27 cellular contexts compared by ENCODE assay signal in genomic region chr4:144663852-144664488, GRCh38. TPM values are rescaled to one million over a fixed set of nuclear protein-coding genes. Genes with fewer than 3 reads are reported as not detected.
A peak's percentile ranks its signal among the peaks of the same experiment; 100 is the strongest.
DNase-seq lines count a peak whose midpoint lies in the region; FAIRE-seq and TF ChIP-seq lines count a peak whose summit lies in the region.
"Had no signal": no experiment of that assay in that cellular context is flagged by ENCODE, and none has a peak within 500 bp of the region (broad histone marks: within the 10 kb centered on the region; RNA-seq: fewer than 3 reads in every experiment).

No MANE protein-coding gene starts in this region.

- peak; percentile 43 for DNase-seq in activated CD4-positive, alpha-beta T cell treated with anti-CD3 and anti-CD28 coated beads, Interleukin-2, amount 10 ng/mL, durations not matched to agents 24 days and 14 days
- DNase-seq in activated CD4-positive, alpha-beta T cell treated with anti-CD3 and anti-CD28 coated beads for 4 hours, result no peak
- DNase-seq in endothelial cell of umbilical vein (ENCODE audit: low read depth, low spot score) (no peak), retina (peak; percentile 28), NOMO-1 treated with dmso at 0.1 percent for 144 hours (lab: John Stamatoyannopoulos, UW; ENCODE audit: unreplicated experiment) (no peak), SIG-M5 (lab: John Stamatoyannopoulos, UW) (no peak)
- DNase-seq in activated CD4-positive, CD25-positive, alpha-beta regulatory T cell treated with anti-CD3 and anti-CD28 coated beads, Interleukin-2, amount 50 U/mL, for 72 hours, result no peak
- DNase-seq: 8988T; ACHN; BE2C; CD8-positive, alpha-beta memory T cell; DMS 273 treated with DMSO at 0.1 percent for 48 hours; DMS79 treated with DMSO at 0.1 percent for 48 hours; Kasumi-1; MG63; NCI-H2029; NCI-H446; NCI-H524 treated with DMSO at 0.1 percent for 48 hours; NCI-H774; SHP77 treated with DMSO at 0.1 percent for 48 hours had no signal

- intact Hi-C loops in activated CD4-positive, alpha-beta T cell treated with anti-CD3 and anti-CD28 coated beads, Interleukin-2, amount 10 ng/mL, durations not matched to agents 24 days and 14 days (cut with micrococcal nuclease), result no loop called here
- intact Hi-C loops in endothelial cell of umbilical vein (cut with micrococcal nuclease), result no loop called here

- H3K9me1 ChIP-seq in endothelial cell of umbilical vein (replicated peaks; ENCODE audit: control insufficient read depth, extremely low read depth, insufficient read depth, low read length), result no peaks in the 10 kb centered on the region

- H3K4me1 Mint-ChIP-seq in activated CD4-positive, alpha-beta T cell treated with anti-CD3 and anti-CD28 coated beads, Interleukin-2, amount 10 ng/mL, durations not matched to agents 24 days and 14 days, result no peaks in the 10 kb centered on the region
- H3K4me1 Mint-ChIP-seq: CD14-positive monocyte; CD8-positive, alpha-beta memory T cell; IgD-negative memory B cell had no signal

- POLR2A ChIA-PET in endothelial cell of umbilical vein (lab: Charles Lee), result no interaction called here

- CTCF ChIA-PET in endothelial cell of umbilical vein (lab: Charles Lee), result no interaction called here

- H3K27me3 ChIP-seq in endothelial cell of umbilical vein (ENCODE audit: control insufficient read depth in 2 of 2, insufficient read depth in 2 of 2, low read length in 2 of 2), result no peaks in the 10 kb centered on the region
- H3K27me3 ChIP-seq: BE2C, MG63 had no signal

- H3K27me3 Mint-ChIP-seq in activated CD4-positive, alpha-beta T cell treated with anti-CD3 and anti-CD28 coated beads, Interleukin-2, amount 10 ng/mL, durations not matched to agents 24 days and 14 days, result peaks cover 11% of the 10 kb centered on the region

- H3K9ac ChIP-seq in endothelial cell of umbilical vein (replicated peaks; ENCODE audit: extremely low read depth, insufficient read depth, low read length), result no peak overlapping the region

- no TSS peak for BruUV-seq in endothelial cell of umbilical vein (replicated peaks; lab: Mats Ljungman, UMichigan)

- no peaks in the 10 kb centered on the region for H3K9me3 Mint-ChIP-seq in activated CD4-positive, alpha-beta T cell treated with anti-CD3 and anti-CD28 coated beads, Interleukin-2, amount 10 ng/mL, durations not matched to agents 24 days and 14 days
- H3K9me3 Mint-ChIP-seq: CD14-positive monocyte; CD8-positive, alpha-beta memory T cell; IgD-negative memory B cell had no signal

- no peak overlapping the region for H3K4me2 ChIP-seq in endothelial cell of umbilical vein (ENCODE audit: insufficient read depth, low read length)

- FAIRE-seq in endothelial cell of umbilical vein (lab: Jason Lieb, UNC), result no peak
- FAIRE-seq: GM12892 had no signal

- H4K20me1 ChIP-seq in endothelial cell of umbilical vein (replicated peaks; ENCODE audit: control insufficient read depth, extremely low read depth, insufficient read depth, low read length), result peaks cover 20% of the 10 kb centered on the region

- peak overlapping the region; percentile 100 for H3K27ac ChIP-seq in KOPT-K1 (ENCODE audit: low read depth, low read length, poor library complexity, severe bottlenecking)
- no peak overlapping the region for H3K27ac ChIP-seq in endothelial cell of umbilical vein (ENCODE audit: insufficient read depth, low read depth, low read length)
- H3K27ac ChIP-seq: HL-60, RWPE1 had no signal

- no peak overlapping the region for H3K4me3 Mint-ChIP-seq in activated CD4-positive, alpha-beta T cell treated with anti-CD3 and anti-CD28 coated beads, Interleukin-2, amount 10 ng/mL, durations not matched to agents 24 days and 14 days
- H3K4me3 Mint-ChIP-seq: CD14-positive monocyte; CD8-positive, alpha-beta memory T cell; IgD-negative memory B cell had no signal

- peaks cover 85% of the 10 kb centered on the region for H3K79me2 ChIP-seq in endothelial cell of umbilical vein (ENCODE audit: control insufficient read depth, insufficient read depth, low read length)

- no peaks in the 10 kb centered on the region for H3K36me3 Mint-ChIP-seq in activated CD4-positive, alpha-beta T cell treated with anti-CD3 and anti-CD28 coated beads, Interleukin-2, amount 10 ng/mL, durations not matched to agents 24 days and 14 days (ENCODE audit: low read depth)
- H3K36me3 Mint-ChIP-seq: CD14-positive monocyte; CD8-positive, alpha-beta memory T cell; IgD-negative memory B cell had no signal

- dilution Hi-C loops in endothelial cell of umbilical vein (cut with MboI; ENCODE audit: extremely low pct_ligation_motif_present, low sequenced_read_pairs), result no loop called here

- peaks cover 35% of the 10 kb centered on the region for H3K4me1 ChIP-seq in endothelial cell of umbilical vein (ENCODE audit: control insufficient read depth, extremely low read depth, insufficient read depth, low read length)
- H3K4me1 ChIP-seq: BE2C had no signal

- H3K36me3 ChIP-seq in KOPT-K1 (ENCODE audit: insufficient read depth, low read length) (peaks cover 43% of the 10 kb centered on the region), endothelial cell of umbilical vein (ENCODE audit: control insufficient read depth in 2 of 2, extremely low read depth in 1 of 2, insufficient read depth in 2 of 2, low read length in 2 of 2) (peaks cover 19 to 78% of the 10 kb centered on the region in 2 experiments)
- H3K36me3 ChIP-seq: BE2C, MG63 had no signal

- no peak overlapping the region for H3K27ac Mint-ChIP-seq in activated CD4-positive, alpha-beta T cell treated with anti-CD3 and anti-CD28 coated beads, Interleukin-2, amount 10 ng/mL, durations not matched to agents 24 days and 14 days
- H3K27ac Mint-ChIP-seq: CD14-positive monocyte; CD8-positive, alpha-beta memory T cell; IgD-negative memory B cell had no signal

- no peak overlapping the region for H2AFZ ChIP-seq in endothelial cell of umbilical vein (ENCODE audit: low read depth, low read length)

- TF ChIP-seq POLR2A in endothelial cell of umbilical vein (IDR thresholded peaks at IDR 0.05; ENCODE audit: low read depth, low read length), result no peak

- no peak overlapping the region for H3K4me3 ChIP-seq in endothelial cell of umbilical vein (replicated peaks in 1 of 3; ENCODE audit: insufficient read depth in 1 of 3, low read depth in 1 of 3, low read length in 3 of 3)
- H3K4me3 ChIP-seq: MG63 had no signal

- no peaks in the 10 kb centered on the region for H3K9me3 ChIP-seq in KOPT-K1 (ENCODE audit: insufficient read depth, low read length, poor library complexity, severe bottlenecking)
- H3K9me3 ChIP-seq in endothelial cell of umbilical vein (replicated peaks; ENCODE audit: control insufficient read depth, insufficient read depth, low read length), result no peaks in the 10 kb centered on the region
- H3K9me3 ChIP-seq: BE2C, MG63 had no signal

- no peak for TF ChIP-seq CTCF in endothelial cell of umbilical vein (IDR thresholded peaks at IDR 0.05; ENCODE audit: extremely low read depth in 1 of 2, insufficient read depth in 1 of 2, low read depth in 1 of 2, low read length in 2 of 2)

TF ChIP-seq in endothelial cell of umbilical vein, 7 proteins besides CTCF, POLR2A, EP300 and RAD21:
- TF ChIP-seq POLR2AphosphoS5 (IDR thresholded peaks at IDR 0.05; ENCODE audit: insufficient read depth, low read depth, low read length) (peak; percentile 37), MYC (IDR thresholded peaks at IDR 0.05; ENCODE audit: low read depth, low read length) (no peak), MAX (IDR thresholded peaks at IDR 0.05; ENCODE audit: insufficient read depth, insufficient read length) (no peak)
TF ChIP-seq in endothelial cell of umbilical vein: peak in this region for 1.

RNA-seq across cellular contexts. Expression of gene HHIP, which starts 18.0 kb away (rescaled TPM):
- not detected in 2 replicates for total RNA-seq in activated CD4-positive, alpha-beta T cell treated with anti-CD3 and anti-CD28 coated beads, Interleukin-2, amount 10 ng/mL, durations not matched to agents 24 days and 14 days
- 971 and 1,052 TPM in 2 replicates for total RNA-seq in endothelial cell of umbilical vein
- polyA plus RNA-seq in endothelial cell of umbilical vein, result 227 and 239 TPM in 2 replicates
- 227 and 244 TPM in 2 replicates for polyA plus RNA-seq in endothelial cell of umbilical vein (2011; cell fraction: cytosol; rRNA removed)
- 361 and 391 TPM in 2 replicates for polyA plus RNA-seq in endothelial cell of umbilical vein (2011; cell fraction: nucleus; rRNA removed)
- polyA plus RNA-seq in endothelial cell of umbilical vein (2012), result 1,017 and 1,260 TPM in 2 replicates
- polyA minus RNA-seq in endothelial cell of umbilical vein, result 352 and 386 TPM in 2 replicates
- not detected for polyA minus RNA-seq in endothelial cell of umbilical vein (2011; cell fraction: cytosol; rRNA and poly(A)+ RNA removed)
- 852 and 882 TPM in 2 replicates for polyA minus RNA-seq in endothelial cell of umbilical vein (2011; cell fraction: nucleus; rRNA and poly(A)+ RNA removed)
- total RNA-seq: CD8-positive, alpha-beta memory T cell; OCI-LY7 had no signal
- polyA plus RNA-seq: CD14-positive monocyte; CD8-positive, alpha-beta memory T cell; IgD-negative memory B cell had no signal

Comparison
In these comparisons a context has a peak if more than half of its experiments do, and no peak if none do; other contexts are left out.
1. DNase-seq: peak in activated CD4-positive, alpha-beta T cell treated with anti-CD3 and anti-CD28 coated beads, Interleukin-2, amount 10 ng/mL, durations not matched to agents 24 days and 14 days (single experiment) and retina (single experiment); none in activated CD4-positive, alpha-beta T cell treated with anti-CD3 and anti-CD28 coated beads for 4 hours (0 of 2), endothelial cell of umbilical vein (single experiment), activated CD4-positive, CD25-positive, alpha-beta regulatory T cell treated with anti-CD3 and anti-CD28 coated beads, Interleukin-2, amount 50 U/mL, for 72 hours (single experiment), NOMO-1 treated with dmso at 0.1 percent for 144 hours (single experiment) and SIG-M5 (single experiment).
2. RNA of gene HHIP, which starts 18.0 kb away (total RNA-seq): 971 to 1,052 TPM in endothelial cell of umbilical vein; not detected in activated CD4-positive, alpha-beta T cell treated with anti-CD3 and anti-CD28 coated beads, Interleukin-2, amount 10 ng/mL, durations not matched to agents 24 days and 14 days; every median in the first group is over 100 times any median in the second.